In the genomic region with DNA sequence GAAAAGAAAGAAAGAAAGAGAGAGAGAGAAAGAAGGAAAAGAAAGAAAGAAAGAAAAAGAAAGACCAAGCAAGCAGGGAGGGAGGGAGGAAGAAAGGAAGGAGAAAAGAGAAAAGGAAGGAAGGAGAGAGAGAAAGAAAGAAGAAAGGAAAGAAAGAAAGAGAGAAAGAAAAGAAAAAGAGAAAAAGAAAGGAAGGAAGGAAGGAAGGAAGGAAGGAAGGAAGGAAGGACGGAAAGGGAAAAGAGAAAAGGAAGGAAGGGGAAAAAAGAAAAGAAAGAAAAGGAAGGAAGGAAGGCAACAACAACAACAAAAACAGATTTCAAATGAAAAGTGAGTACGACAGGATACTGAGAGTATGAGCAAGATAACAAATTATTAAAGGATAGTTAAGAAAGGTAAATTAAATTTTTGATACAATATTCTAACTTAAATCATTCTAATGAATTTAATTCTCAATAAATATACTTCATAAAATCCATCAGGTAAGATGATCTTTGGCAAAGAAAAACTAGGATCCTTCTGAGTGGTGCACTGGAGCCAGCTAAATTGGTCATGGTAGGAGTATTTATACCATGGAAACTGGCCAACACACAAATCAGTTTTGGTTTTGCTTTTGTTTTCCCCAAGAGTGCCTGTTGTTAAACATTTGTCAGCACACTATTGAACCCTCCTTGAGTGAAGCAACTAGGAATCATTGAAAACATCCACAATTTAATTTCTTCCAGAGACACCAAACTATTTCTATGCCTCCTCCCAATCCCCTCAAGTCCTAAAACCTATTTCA, we compare ENCODE assay signal across 8 cellular contexts. TPM values are rescaled to one million over a fixed set of nuclear protein-coding genes. Genes with fewer than 3 reads are reported as not detected.
DNase-seq lines count a peak whose midpoint lies in the region; ATAC-seq, FAIRE-seq and TF ChIP-seq lines count a peak whose summit lies in the region.

No MANE protein-coding gene starts in this region.

- H3K27ac ChIP-seq in H1 (ENCODE audit: low read depth, low read length) (no peak overlapping the region), prostate gland (peak overlapping the region in 1 of 2 donors; percentile 30)

- POLR2A ChIA-PET in H1 (lab: Charles Lee; ENCODE audit: partially characterized antibody) = interaction anchor here (0.8 kb wide), 1 partner anchor 35 kb away, joined by 3 read pairs; no protein-coding TSS in a partner anchor

- no peak overlapping the region for H2BK15ac ChIP-seq in H1 (ENCODE audit: low read length)

- H3K14ac ChIP-seq in H1 (ENCODE audit: insufficient read length) = no peak overlapping the region

- no peak overlapping the region for H2BK5ac ChIP-seq in H1 (ENCODE audit: low read depth, low read length)

- CTCF ChIA-PET in activated naive CD4-positive, alpha-beta T cell treated with anti-CD3 and anti-CD28 coated beads for 36 hours (lab: Charles Lee) = interaction anchor here (0.6 kb wide), 1 partner anchor 41 kb away, joined by 3 read pairs; no protein-coding TSS in a partner anchor
- CTCF ChIA-PET in H1 (lab: Charles Lee; ENCODE audit: partially characterized antibody) = interaction anchor here (0.7 to 1.5 kb wide), 3 partner anchors 12 to 151 kb away, joined by 3 read pairs; no protein-coding TSS in a partner anchor

- H3K23ac ChIP-seq in H1 (ENCODE audit: insufficient read length) = no peak overlapping the region

- H3K4ac ChIP-seq in H1 (replicated peaks; ENCODE audit: insufficient read length, low read depth, low read length) = no peak overlapping the region

- H3K4me2 ChIP-seq in H1 (ENCODE audit: insufficient read depth in 1 of 2, low read depth in 2 of 2, low read length in 2 of 2) = no peak overlapping the region

- H2AK5ac ChIP-seq in H1 (ENCODE audit: low read depth, low read length) = no peak overlapping the region

- no peak overlapping the region for H4K5ac ChIP-seq in H1 (ENCODE audit: insufficient read length, low read depth, low read length)

- H3K79me1 ChIP-seq in H1 (ENCODE audit: low read depth, low read length) = no peaks in the 10 kb centered on the region

- H4K20me1 ChIP-seq in H1 (replicated peaks in 1 of 2; ENCODE audit: control insufficient read depth in 1 of 2, insufficient read depth in 2 of 2, low read length in 2 of 2) = no peaks in the 10 kb centered on the region

- FAIRE-seq in H1 (lab: Jason Lieb, UNC) = no peak

- no peaks in the 10 kb centered on the region for H3K9me3 Mint-ChIP-seq in activated naive CD4-positive, alpha-beta T cell treated with anti-CD3 and anti-CD28 coated beads for 36 hours

- 0 out of 4 replicates have a peak, but pooled peaks cover 0 to under 1% of the 10 kb centered on the region in 2 experiments for H3K9me3 ChIP-seq in H1 (ENCODE audit: insufficient read depth in 2 of 2, low read depth in 1 of 2, low read length in 1 of 2)
- no peaks in the 10 kb centered on the region for H3K9me3 ChIP-seq in prostate gland

- no peak overlapping the region for H3K18ac ChIP-seq in H1 (ENCODE audit: extremely low read depth, low read length)

- H3K4me3 Mint-ChIP-seq in activated naive CD4-positive, alpha-beta T cell treated with anti-CD3 and anti-CD28 coated beads for 36 hours = no peak overlapping the region

- no peaks in the 10 kb centered on the region for H3K27me3 Mint-ChIP-seq in activated naive CD4-positive, alpha-beta T cell treated with anti-CD3 and anti-CD28 coated beads for 36 hours (ENCODE audit: low read depth)

- H3K79me2 ChIP-seq in H1 (ENCODE audit: control insufficient read depth in 1 of 2, insufficient read depth in 2 of 2, low read length in 2 of 2) = no peaks in the 10 kb centered on the region

- H3K4me1 Mint-ChIP-seq in activated naive CD4-positive, alpha-beta T cell treated with anti-CD3 and anti-CD28 coated beads for 36 hours (ENCODE audit: low read depth) = peaks cover 49% of the 10 kb centered on the region

- intact Hi-C loops in activated naive CD4-positive, alpha-beta T cell treated with anti-CD3 and anti-CD28 coated beads for 36 hours (cut with micrococcal nuclease) = loop anchor here (1.0 to 5.0 kb wide), 3 partner anchors 38 to 210 kb away; no protein-coding TSS in a partner anchor
- intact Hi-C loops in prostate gland (cut with DNase I) = no loop called here

- H3K27ac Mint-ChIP-seq in activated naive CD4-positive, alpha-beta T cell treated with anti-CD3 and anti-CD28 coated beads for 36 hours = peak overlapping the region; percentile 22

- no peak overlapping the region for H4K8ac ChIP-seq in H1 (ENCODE audit: extremely low read depth, insufficient read depth, low read length)

- no peak overlapping the region for H2BK20ac ChIP-seq in H1 (ENCODE audit: low read length)

- no peak for TF ChIP-seq POLR2A in H1 (IDR thresholded peaks at IDR 0.05; ENCODE audit: control extremely low read depth in 1 of 2, low read depth in 2 of 2, low read length in 2 of 2)
- TF ChIP-seq POLR2A in prostate gland (IDR thresholded peaks at IDR 0.05) = no peak

- no peaks in the 10 kb centered on the region for H3K23me2 ChIP-seq in H1 (ENCODE audit: low read depth, low read length)

- H4K91ac ChIP-seq in H1 (replicated peaks; ENCODE audit: insufficient read length, low read length) = no peak overlapping the region

- H2BK120ac ChIP-seq in H1 (replicated peaks; ENCODE audit: low read depth, low read length) = no peak overlapping the region

- WGBS in H1 (ENCODE audit: extremely low coverage in 1 of 2, insufficient coverage in 1 of 2, insufficient read length in 1 of 2, insufficient replicate concordance in 2 of 2, low coverage in 1 of 2, low lambda C conversion rate in 2 of 2, missing lambda C conversion rate in 1 of 2), 2 experiments = 93% methylated on average over 2 of the region's 2 CpGs; no CpG with 5 or more reads in 1 of the 2 experiments
- 92% methylated on average over 2 of the region's 2 CpGs for WGBS in prostate gland

- TF ChIP-seq CTCF in H1 (IDR thresholded peaks at IDR 0.05; ENCODE audit: control extremely low read depth in 1 of 3, insufficient read depth in 1 of 3, low read depth in 1 of 3, low read length in 3 of 3) (no peak), prostate gland (IDR thresholded peaks at IDR 0.05) (no peak)

- TF ChIP-seq RAD21 in H1 (IDR thresholded peaks at IDR 0.05 in 1 of 2, conservative IDR thresholded peaks at IDR 0.05 in 1 of 2; ENCODE audit: low read depth in 2 of 2, low read length in 2 of 2) = no peak

- H2AFZ ChIP-seq in H1 (ENCODE audit: low read length) = peak overlapping the region; percentile 36; the same call in 1 of the 2 replicates

- TF ChIP-seq EP300 in H1 (IDR thresholded peaks at IDR 0.05; ENCODE audit: borderline replicate concordance in 1 of 2, low read depth in 2 of 2, low read length in 2 of 2) = no peak

- H3K4me3 ChIP-seq in H1 (ENCODE audit: extremely low read depth in 1 of 4, insufficient read depth in 2 of 4, low read depth in 3 of 4, low read length in 4 of 4) = no peak overlapping the region
- no peak overlapping the region for H3K4me3 ChIP-seq in prostate gland

- peak; percentile 84 for ATAC-seq in HG02852 (IDR thresholded peaks at IDR 0.05; ENCODE audit: unreplicated experiment)
- ATAC-seq in GM19023 (IDR thresholded peaks at IDR 0.05; ENCODE audit: unreplicated experiment) = no peak

- H3K4me1 ChIP-seq in H1 (replicated peaks in 1 of 4; ENCODE audit: control insufficient read depth in 3 of 4, insufficient read depth in 4 of 4, low read length in 3 of 4) (0 out of 7 replicates have a peak, but pooled peaks cover 0 to 2% (median 0%) of the 10 kb centered on the region in 4 experiments), prostate gland (replicated peaks) (no peaks in the 10 kb centered on the region)

- DNase-seq in activated naive CD4-positive, alpha-beta T cell treated with anti-CD3 and anti-CD28 coated beads for 36 hours = peak; percentile 32
- DNase-seq in activated naive CD4-positive, alpha-beta T cell (lab: John Stamatoyannopoulos, UW) = no peak
- DNase-seq in NCI-H345 treated with DMSO at 0.1 percent for 48 hours (lab: John Stamatoyannopoulos, UW; ENCODE audit: unreplicated experiment) (peak; percentile 7), H1 (ENCODE audit: low read depth in 1 of 2, low spot score in 2 of 2) (no peak), prostate gland (ENCODE audit: low spot score) (peak; percentile 34), ecto neural progenitor cell (ENCODE audit: low spot score) (no peak)

- no peak overlapping the region for H3K9ac ChIP-seq in H1 (replicated peaks in 1 of 4; ENCODE audit: extremely low read depth in 1 of 4, low read depth in 3 of 4, low read length in 3 of 4)

- H3K27me3 ChIP-seq in H1 (replicated peaks in 1 of 4; ENCODE audit: control insufficient read depth in 3 of 4, extremely low read depth in 1 of 4, insufficient read depth in 3 of 4, low read length in 3 of 4) = no peaks in the 10 kb centered on the region
- H3K27me3 ChIP-seq in prostate gland (replicated peaks; ENCODE audit: insufficient read depth) = no peaks in the 10 kb centered on the region

- H2BK12ac ChIP-seq in H1 (ENCODE audit: low read depth, low read length) = no peak overlapping the region

- H3K36me3 Mint-ChIP-seq in activated naive CD4-positive, alpha-beta T cell treated with anti-CD3 and anti-CD28 coated beads for 36 hours (ENCODE audit: low read depth) = no peaks in the 10 kb centered on the region

- H3K36me3 ChIP-seq in H1 (ENCODE audit: control insufficient read depth in 2 of 4, insufficient read depth in 4 of 4, low read length in 3 of 4) (no peaks in the 10 kb centered on the region), prostate gland (no peaks in the 10 kb centered on the region)

- no peak overlapping the region for H3K56ac ChIP-seq in H1 (replicated peaks; ENCODE audit: insufficient read length, low read depth, low read length)

TF ChIP-seq in H1, 55 proteins besides CTCF, POLR2A, EP300 and RAD21 (continues in another document):
- TF ChIP-seq JUND (IDR thresholded peaks at IDR 0.05; ENCODE audit: low read length) (no peak), GABPA (IDR thresholded peaks at IDR 0.05; ENCODE audit: borderline replicate concordance, insufficient read depth, low read length) (no peak), ATF3 (IDR thresholded peaks at IDR 0.05; ENCODE audit: insufficient read depth, low read depth, low read length) (no peak), RBBP5 (IDR thresholded peaks at IDR 0.05; ENCODE audit: borderline replicate concordance, low read depth, low read length) (no peak)

RNA-seq across cellular contexts. Expression of gene DYRK2, which starts 56.1 kb away (rescaled TPM):
- 10 to 100 TPM; 29.3 to 30.0 TPM for total RNA-seq in activated naive CD4-positive, alpha-beta T cell treated with anti-CD3 and anti-CD28 coated beads for 36 hours
- 31.6 and 34.9 TPM in 2 replicates for total RNA-seq in H1 (2021; fragmentation: NEBNext Ultra II Directional; extraction: Animal tissue kit (Norgen Biotek cat#: 25700))
- polyA plus RNA-seq in H1 (2011; rRNA removed) = 11.2 and 13.9 TPM in 2 replicates
- 14.4 TPM for polyA plus RNA-seq in H1 (2011; cell fraction: cytosol; rRNA removed)
- 30.8 TPM for polyA plus RNA-seq in H1 (2011; cell fraction: nucleus; rRNA removed)
- 18.9 to 22.9 TPM (median 20.4 TPM) in 4 replicates for polyA plus RNA-seq in H1 (2012, experiment 1 of 2)
- 3.8 TPM for polyA plus RNA-seq in H1 (2012, experiment 2 of 2)
- 10.4 TPM for polyA plus RNA-seq in H1 (2013, experiment 1 of 2)
- 10.1 TPM for polyA plus RNA-seq in H1 (2013, experiment 2 of 2)
- polyA minus RNA-seq in H1 (2011; rRNA and poly(A)+ RNA removed) = 72.5 and 75.7 TPM in 2 replicates
- polyA minus RNA-seq in H1 (2011; cell fraction: cytosol; rRNA and poly(A)+ RNA removed) = 36.9 TPM
- polyA minus RNA-seq in H1 (2011; cell fraction: nucleus; rRNA and poly(A)+ RNA removed) = 61.0 TPM
- total RNA-seq in prostate gland = 10 to 100 TPM; 16.7 to 31.9 TPM

Comparison
In these comparisons a context has a peak if more than half of its experiments do, and no peak if none do; other contexts are left out.
1. DNase-seq: peak in activated naive CD4-positive, alpha-beta T cell treated with anti-CD3 and anti-CD28 coated beads for 36 hours (single experiment), NCI-H345 treated with DMSO at 0.1 percent for 48 hours (single experiment) and prostate gland (single experiment); none in activated naive CD4-positive, alpha-beta T cell (0 of 4), H1 (0 of 2) and ecto neural progenitor cell (single experiment).